30 cellular contexts compared by ENCODE assay signal in the genomic region with DNA sequence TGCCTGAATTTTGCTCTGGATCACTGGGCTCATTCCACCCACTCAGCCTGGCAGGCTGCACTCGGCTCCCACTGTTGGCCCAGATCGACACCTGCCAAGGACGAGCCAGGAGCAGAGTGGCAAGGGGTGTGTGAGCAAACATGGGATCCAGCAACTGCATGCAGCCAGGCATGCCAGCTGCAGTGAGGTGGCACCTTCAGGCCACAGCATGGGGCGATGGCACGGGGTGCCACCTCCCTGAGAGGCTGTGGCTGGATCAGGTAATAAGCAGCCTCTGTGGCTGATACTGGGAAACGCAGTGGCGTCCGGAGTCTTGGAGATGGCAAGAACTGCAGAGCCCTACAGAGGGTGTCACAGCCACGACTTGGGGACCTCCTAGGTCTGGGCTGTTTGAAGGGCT.
DNase-seq lines count a peak whose midpoint lies in the region; ATAC-seq and TF ChIP-seq lines count a peak whose summit lies in the region.
"Had no signal": no experiment of that assay in that cellular context is flagged by ENCODE, and none has a peak within 500 bp of the region (broad histone marks: within the 10 kb centered on the region; RNA-seq: fewer than 3 reads in every experiment).

No MANE protein-coding gene starts in this region.

- H3K27ac Mint-ChIP-seq in H9, result no peak overlapping the region
- H3K27ac Mint-ChIP-seq: activated B cell treated with CpG ODN at 0.5 μM for 24 hours; activated naive CD8-positive, alpha-beta T cell; natural killer cell had no signal

- no peak for TF ChIP-seq POLR2A in Peyer's patch (IDR thresholded peaks at IDR 0.05)
- no peak for TF ChIP-seq POLR2A in stomach (IDR thresholded peaks at IDR 0.05)
- no peak for TF ChIP-seq POLR2A in breast epithelium (IDR thresholded peaks at IDR 0.05)

- no peak overlapping the region for H3T11ph ChIP-seq in H9 (ENCODE audit: low read length)

- no peak overlapping the region for H2BK5ac ChIP-seq in mesenchymal stem cell (ENCODE audit: low read depth, low read length, poor library complexity, severe bottlenecking)
- no peak overlapping the region for H2BK5ac ChIP-seq in H9 (ENCODE audit: insufficient read length, low read length)

- no peak overlapping the region for H4K5ac ChIP-seq in H9 (ENCODE audit: insufficient read length, low read depth, low read length)

- H4K91ac ChIP-seq in mesenchymal stem cell (ENCODE audit: low read length) (peak overlapping the region; percentile 50), H9 (ENCODE audit: insufficient read length, low read depth, low read length) (no peak overlapping the region)

- H2BK15ac ChIP-seq in mesenchymal stem cell (ENCODE audit: low read depth, poor library complexity, severe bottlenecking), result no peak overlapping the region
- H2BK15ac ChIP-seq in H9 (ENCODE audit: low read depth, low read length), result no peak overlapping the region

- H2BK120ac ChIP-seq in mesenchymal stem cell (ENCODE audit: low read depth, low read length), result no peak overlapping the region
- no peak overlapping the region for H2BK120ac ChIP-seq in H9 (ENCODE audit: low read depth, low read length, poor library complexity, severe bottlenecking)

- no peaks in the 10 kb centered on the region for H3K27me3 ChIP-seq in Peyer's patch
- no peaks in the 10 kb centered on the region for H3K27me3 ChIP-seq in mesenchymal stem cell (ENCODE audit: control insufficient read depth in 1 of 2, insufficient read depth in 1 of 2, low read length in 2 of 2)
- no peaks in the 10 kb centered on the region for H3K27me3 ChIP-seq in stomach
- H3K27me3 ChIP-seq in H9 (ENCODE audit: insufficient read depth, low read length), result no peaks in the 10 kb centered on the region
- no peaks in the 10 kb centered on the region for H3K27me3 ChIP-seq in breast epithelium

- no peak for TF ChIP-seq CTCF in Peyer's patch (IDR thresholded peaks at IDR 0.05)
- TF ChIP-seq CTCF in stomach (IDR thresholded peaks at IDR 0.05), result no peak
- no peak for TF ChIP-seq CTCF in H9 (conservative IDR thresholded peaks at IDR 0.05)
- no peak for TF ChIP-seq CTCF in breast epithelium (IDR thresholded peaks at IDR 0.05)

- H3K4me2 ChIP-seq in mesenchymal stem cell (ENCODE audit: low read length, poor library complexity, severe bottlenecking), result no peak overlapping the region
- no peak overlapping the region for H3K4me2 ChIP-seq in H9 (ENCODE audit: insufficient read depth, insufficient read length, low read length)

- H3K4me3 Mint-ChIP-seq in H9, result no peak overlapping the region
- H3K4me3 Mint-ChIP-seq: activated B cell treated with CpG ODN at 0.5 μM for 24 hours; activated naive CD8-positive, alpha-beta T cell; natural killer cell had no signal

- no peak overlapping the region for H3K4ac ChIP-seq in mesenchymal stem cell (ENCODE audit: low read depth in 1 of 2, low read length in 2 of 2)
- H3K4ac ChIP-seq in H9 (ENCODE audit: low read depth, low read length), result no peak overlapping the region

- H3K9ac ChIP-seq in mesenchymal stem cell (ENCODE audit: low read length), result no peak overlapping the region
- H3K9ac ChIP-seq in H9 (ENCODE audit: extremely low read depth, insufficient read length, low read length), result no peak overlapping the region

- DNase-seq in NCI-H1417 (lab: John Stamatoyannopoulos, UW) (peak in 2 of 3 experiments; percentile 22 to 39), NCI-H1417 treated with DMSO at 0.1 percent for 48 hours (lab: John Stamatoyannopoulos, UW) (no peak), Peyer's patch (peak in 2 of 3 donors; percentile 52 to 71), mesenchymal stem cell (no peak), stomach (peak; percentile 31), H9 (no peak), breast epithelium (ENCODE audit: low spot score in 2 of 2) (no peak)
- DNase-seq: 8988T; activated B cell treated with CpG ODN at 0.5 μM for 24 hours; activated CD4-positive, alpha-beta T cell treated with anti-CD3 and anti-CD28 coated beads, Interleukin-2, amount 50 U/mL, for 1 hour; activated effector memory CD4-positive, alpha-beta T cell treated with Interleukin-2 at 50 U/mL for 16 hours; activated T-cell treated with anti-CD3 and anti-CD28 coated beads, Interleukin-2, amount 50 U/mL, for 1 hour; cortex of kidney; effector memory CD4-positive, alpha-beta T cell; EL; midbrain; natural killer cell; NCI-H2227 treated with DMSO at 0.1 percent for 48 hours; NCI-H748 treated with DMSO at 0.1 percent for 48 hours; occipital lobe; RPMI8226; stimulated activated CD4-positive, alpha-beta T cell treated with anti-CD3 and anti-CD28 coated beads, Interleukin-15, amount 100 ng/mL, for 24 hours; stimulated activated CD4-positive, alpha-beta T cell treated with anti-CD3 and anti-CD28 coated beads, Interleukin-4, amount 100 ng/mL, for 4 hours; substantia nigra; T-helper 1 cell had no signal

- H3K23me2 ChIP-seq in H9 (ENCODE audit: insufficient read length, low read depth, low read length, poor library complexity, severe bottlenecking), result no peaks in the 10 kb centered on the region

- H3K79me1 ChIP-seq in mesenchymal stem cell (replicated peaks; ENCODE audit: low read length, poor library complexity, severe bottlenecking), result no peaks in the 10 kb centered on the region
- no peaks in the 10 kb centered on the region for H3K79me1 ChIP-seq in H9 (ENCODE audit: insufficient read depth, low read depth, low read length, poor library complexity, severe bottlenecking)

- H3K23ac ChIP-seq in mesenchymal stem cell (ENCODE audit: low read length in 2 of 2) (no peak overlapping the region), H9 (ENCODE audit: insufficient read length, low read depth, low read length) (no peak overlapping the region)

- TF ChIP-seq EP300 in stomach (IDR thresholded peaks at IDR 0.05), result no peak

- H3K36me3 ChIP-seq in Peyer's patch (no peaks in the 10 kb centered on the region), mesenchymal stem cell (ENCODE audit: control insufficient read depth in 1 of 2, insufficient read depth in 2 of 2, low read depth in 1 of 2, low read length in 2 of 2) (no peaks in the 10 kb centered on the region), stomach (no peaks in the 10 kb centered on the region), breast epithelium (no peaks in the 10 kb centered on the region)

- no peak overlapping the region for H3K4me3 ChIP-seq in Peyer's patch
- H3K4me3 ChIP-seq in mesenchymal stem cell (ENCODE audit: insufficient read depth in 1 of 2, low read depth in 1 of 2, low read length in 2 of 2), result no peak overlapping the region
- no peak overlapping the region for H3K4me3 ChIP-seq in stomach
- H3K4me3 ChIP-seq in breast epithelium, result no peak overlapping the region
- H3K4me3 ChIP-seq: psoas muscle, SK-N-MC had no signal

- no peak overlapping the region for H2AK5ac ChIP-seq in mesenchymal stem cell (ENCODE audit: low read length, severe bottlenecking)
- no peak overlapping the region for H2AK5ac ChIP-seq in H9 (ENCODE audit: insufficient read length, low read length)

- no peak for ATAC-seq in HG03378 (IDR thresholded peaks at IDR 0.05; ENCODE audit: unreplicated experiment)
- ATAC-seq: natural killer cell, psoas muscle had no signal

- H3K79me2 ChIP-seq in H9 (ENCODE audit: insufficient read depth, low read length), result no peaks in the 10 kb centered on the region

- H3K4me1 ChIP-seq in Peyer's patch (peaks cover 0 to 12% (median 0%) of the 10 kb centered on the region in 4 donors), mesenchymal stem cell (ENCODE audit: control insufficient read depth, insufficient read depth, low read depth, low read length) (no peaks in the 10 kb centered on the region), stomach (no peaks in the 10 kb centered on the region), H9 (ENCODE audit: insufficient read depth, low read length) (no peaks in the 10 kb centered on the region), breast epithelium (no peaks in the 10 kb centered on the region)
- H3K4me1 ChIP-seq: psoas muscle had no signal

- H2BK12ac ChIP-seq in mesenchymal stem cell (ENCODE audit: low read length in 2 of 2) (no peak overlapping the region), H9 (ENCODE audit: insufficient read length, low read depth, low read length) (no peak overlapping the region)

- H3K4me1 Mint-ChIP-seq in H9, result no peaks in the 10 kb centered on the region
- H3K4me1 Mint-ChIP-seq: activated B cell treated with CpG ODN at 0.5 μM for 24 hours, natural killer cell had no signal

- H3K56ac ChIP-seq in H9 (ENCODE audit: insufficient read length, low read depth, low read length), result no peak overlapping the region

- no peak overlapping the region for H2BK20ac ChIP-seq in H9 (ENCODE audit: low read depth, low read length, poor library complexity, severe bottlenecking)

- H3K18ac ChIP-seq in mesenchymal stem cell (ENCODE audit: low read depth in 1 of 2, low read length in 2 of 2) (no peak overlapping the region), H9 (ENCODE audit: insufficient read length, low read depth, low read length) (no peak overlapping the region)

- no peaks in the 10 kb centered on the region for H3K27me3 Mint-ChIP-seq in H9 (ENCODE audit: low read depth)
- H3K27me3 Mint-ChIP-seq: activated B cell treated with CpG ODN at 0.5 μM for 24 hours; activated naive CD8-positive, alpha-beta T cell had no signal

- WGBS in mesenchymal stem cell, result 86% methylated on average over 9 of the region's 9 CpGs
- WGBS in stomach, 5 donors, result 53 to 73% (median 60%) methylated on average over 7 to 9 of the region's 9 CpGs
- WGBS in H9 (ENCODE audit: extremely low coverage, insufficient read length, low lambda C conversion rate), result no CpG with 5 or more reads among the region's 9 CpGs

- H4K8ac ChIP-seq in mesenchymal stem cell (ENCODE audit: low read length) (no peak overlapping the region), H9 (replicated peaks; ENCODE audit: insufficient read length, low read depth, low read length) (no peak overlapping the region)

- no peaks in the 10 kb centered on the region for H3K36me3 Mint-ChIP-seq in H9 (ENCODE audit: insufficient read depth in 1 of 3, low read depth in 3 of 3)
- H3K36me3 Mint-ChIP-seq: activated naive CD8-positive, alpha-beta T cell had no signal

- intact Hi-C loops in stomach (cut with DNase I; ENCODE audit: low total_unique reads), result no loop called here
- intact Hi-C loops in breast epithelium (cut with DNase I; ENCODE audit: low total_unique reads), result no loop called here

- no peaks in the 10 kb centered on the region; a peak in 2 of 5 replicates for H3K9me3 Mint-ChIP-seq in H9

- peak overlapping the region in 2 of 4 donors; percentile 26 to 54 for H3K27ac ChIP-seq in Peyer's patch
- no peak overlapping the region for H3K27ac ChIP-seq in mesenchymal stem cell (ENCODE audit: low read length, poor library complexity, severe bottlenecking)
- H3K27ac ChIP-seq in stomach, result peak overlapping the region in 3 of 5 donors; percentile 18 to 43 (median 37)
- no peak overlapping the region for H3K27ac ChIP-seq in H9 (ENCODE audit: insufficient read length, low read depth, low read length)
- H3K27ac ChIP-seq in breast epithelium, result no peak overlapping the region
- H3K27ac ChIP-seq: epithelial cell of prostate, psoas muscle, SK-N-MC had no signal

- no peaks in the 10 kb centered on the region for H4K20me1 ChIP-seq in H9 (ENCODE audit: control insufficient read depth, insufficient read depth, insufficient read length)

- no peak overlapping the region for H2AFZ ChIP-seq in mesenchymal stem cell (ENCODE audit: low read depth, low read length)
- H2AFZ ChIP-seq in H9 (ENCODE audit: low read length), result no peak overlapping the region

- H3K14ac ChIP-seq in mesenchymal stem cell (ENCODE audit: low read length in 2 of 2), result no peak overlapping the region
- no peak overlapping the region for H3K14ac ChIP-seq in H9 (ENCODE audit: insufficient read depth, low read length)

- H3K9me3 ChIP-seq in Peyer's patch (peaks cover 0 to 2% (median 0%) of the 10 kb centered on the region in 4 donors), mesenchymal stem cell (ENCODE audit: control insufficient read depth, low read length) (no peaks in the 10 kb centered on the region), stomach (no peaks in the 10 kb centered on the region), H9 (ENCODE audit: control insufficient read depth, low read depth, low read length) (no peaks in the 10 kb centered on the region), breast epithelium (no peaks in the 10 kb centered on the region)
- H3K9me3 ChIP-seq: psoas muscle had no signal

Comparison
In these comparisons a context has a peak if more than half of its experiments do, and no peak if none do; other contexts are left out.
1. DNase-seq: peak in NCI-H1417 (2 of 3), Peyer's patch (2 of 3) and stomach (single experiment); none in NCI-H1417 treated with DMSO at 0.1 percent for 48 hours (single experiment), mesenchymal stem cell (single experiment), H9 (single experiment) and breast epithelium (0 of 2).
2. H3K27ac ChIP-seq: peak in stomach (3 of 5); none in mesenchymal stem cell (single experiment), H9 (single experiment) and breast epithelium (0 of 2).